20 cellular contexts compared by ENCODE assay signal in the genomic region with DNA sequence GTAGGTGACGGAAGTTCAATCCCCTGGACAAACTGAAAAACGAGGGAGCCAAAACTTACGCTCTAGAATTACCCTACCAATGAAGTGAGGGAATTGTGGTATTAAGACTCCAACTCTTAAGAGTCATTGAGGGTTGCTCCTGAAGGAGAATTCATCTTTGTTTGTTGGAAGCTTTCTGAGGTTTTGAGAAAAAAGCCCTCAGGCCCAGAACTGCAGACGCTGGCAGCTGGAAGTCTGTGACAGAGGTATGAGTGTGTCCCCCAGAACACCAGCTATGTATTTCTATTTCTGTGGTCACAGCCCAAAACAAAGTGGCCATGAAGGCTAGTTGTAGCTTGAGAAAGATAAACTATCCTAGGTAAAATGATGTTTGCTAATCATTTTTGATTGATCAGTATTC.
"Had no signal": no experiment of that assay in that cellular context is flagged by ENCODE, and none has a peak within 500 bp of the region (broad histone marks: within the 10 kb centered on the region; RNA-seq: fewer than 3 reads in every experiment).

No MANE protein-coding gene starts in this region.

- H3K9me3 ChIP-seq: adrenal gland, ascending aorta, gastrocnemius medialis, left ventricle myocardium inferior, thoracic aorta, upper lobe of right lung had no signal

- H3K36me3 ChIP-seq: adrenal gland, ascending aorta, brain microvascular endothelial cell, gastrocnemius medialis, left ventricle myocardium inferior, thoracic aorta, upper lobe of right lung had no signal

- H3K4me3 ChIP-seq: adrenal gland, ascending aorta, gastrocnemius medialis, left ventricle myocardium inferior, thoracic aorta, upper lobe of right lung had no signal

- DNase-seq: activated CD4-positive, alpha-beta T cell treated with anti-CD3 and anti-CD28 coated beads for 1 hour; activated CD8-positive, alpha-beta memory T cell treated with anti-CD3 and anti-CD28 coated beads, Interleukin-2, amount 50 U/mL, for 4 hours; activated naive CD4-positive, alpha-beta T cell; activated T-cell treated with anti-CD3 and anti-CD28 coated beads, Interleukin-2, amount 50 U/mL, for 4 hours; adrenal gland; brain microvascular endothelial cell; central memory CD4-positive, alpha-beta T cell; dermis blood vessel endothelial cell; effector CD8-positive, alpha-beta T cell; gastrocnemius medialis; hippocampal formation; left ventricle myocardium inferior; midbrain; natural killer cell; stimulated activated CD4-positive, alpha-beta T cell treated with anti-CD3 and anti-CD28 coated beads, Interleukin-2, amount 100 ng/mL, for 48 hours; stimulated activated naive CD4-positive, alpha-beta T cell; upper lobe of right lung had no signal

- H3K27me3 ChIP-seq: adrenal gland, ascending aorta, brain microvascular endothelial cell, gastrocnemius medialis, upper lobe of right lung had no signal

- H3K27ac ChIP-seq: adrenal gland, ascending aorta, brain microvascular endothelial cell, gastrocnemius medialis, left ventricle myocardium inferior, thoracic aorta, upper lobe of right lung had no signal

- H3K4me1 ChIP-seq: ascending aorta, gastrocnemius medialis, upper lobe of right lung had no signal

- FAIRE-seq: TTC549 had no signal
